ENCODE assay signal across 1 cellular context in the genomic region with DNA sequence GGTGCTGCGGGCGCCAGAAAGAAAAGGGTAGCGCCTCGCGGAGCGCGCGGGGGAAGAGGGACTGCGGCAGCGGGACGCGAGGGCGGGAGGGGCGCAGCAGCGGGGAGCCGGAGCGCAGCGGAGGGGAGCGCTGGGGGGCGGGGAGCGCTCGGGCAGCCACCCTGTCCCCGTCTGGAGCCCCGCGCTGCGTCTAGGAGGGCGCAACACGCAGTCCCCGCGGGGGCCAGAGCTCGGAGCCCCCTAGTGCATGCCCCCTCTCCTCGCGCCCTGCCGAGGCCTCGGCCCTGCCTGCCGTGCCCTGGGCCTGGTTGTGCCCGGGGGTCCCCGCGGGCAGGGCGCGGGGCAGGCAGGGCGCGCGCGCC.
TF ChIP-seq lines count a peak whose summit lies in the region.

No MANE protein-coding gene starts in this region.

TF ChIP-seq in GM23338, 12 proteins besides CTCF, POLR2A, EP300 and RAD21:
- TF ChIP-seq POLR2AphosphoS5 (IDR thresholded peaks at IDR 0.05; ENCODE audit: low read depth) (no peak), EZH2phosphoT487 (IDR thresholded peaks at IDR 0.05; ENCODE audit: unreplicated experiment) (no peak), ZNF331 (CRISPR knock-in tag; IDR thresholded peaks at IDR 0.05; ENCODE audit: low read depth) (no peak), EZH2 (IDR thresholded peaks at IDR 0.05; ENCODE audit: low read depth, unreplicated experiment) (no peak), ZNF462 (CRISPR knock-in tag; IDR thresholded peaks at IDR 0.05) (no peak), CREB1 (CRISPR knock-in tag; IDR thresholded peaks at IDR 0.05; ENCODE audit: low read depth) (no peak), STAT1 (IDR thresholded peaks at IDR 0.05; ENCODE audit: unreplicated experiment) (no peak), ZNF114 (CRISPR knock-in tag; IDR thresholded peaks at IDR 0.05) (no peak)
- TF ChIP-seq, protein P1, sequence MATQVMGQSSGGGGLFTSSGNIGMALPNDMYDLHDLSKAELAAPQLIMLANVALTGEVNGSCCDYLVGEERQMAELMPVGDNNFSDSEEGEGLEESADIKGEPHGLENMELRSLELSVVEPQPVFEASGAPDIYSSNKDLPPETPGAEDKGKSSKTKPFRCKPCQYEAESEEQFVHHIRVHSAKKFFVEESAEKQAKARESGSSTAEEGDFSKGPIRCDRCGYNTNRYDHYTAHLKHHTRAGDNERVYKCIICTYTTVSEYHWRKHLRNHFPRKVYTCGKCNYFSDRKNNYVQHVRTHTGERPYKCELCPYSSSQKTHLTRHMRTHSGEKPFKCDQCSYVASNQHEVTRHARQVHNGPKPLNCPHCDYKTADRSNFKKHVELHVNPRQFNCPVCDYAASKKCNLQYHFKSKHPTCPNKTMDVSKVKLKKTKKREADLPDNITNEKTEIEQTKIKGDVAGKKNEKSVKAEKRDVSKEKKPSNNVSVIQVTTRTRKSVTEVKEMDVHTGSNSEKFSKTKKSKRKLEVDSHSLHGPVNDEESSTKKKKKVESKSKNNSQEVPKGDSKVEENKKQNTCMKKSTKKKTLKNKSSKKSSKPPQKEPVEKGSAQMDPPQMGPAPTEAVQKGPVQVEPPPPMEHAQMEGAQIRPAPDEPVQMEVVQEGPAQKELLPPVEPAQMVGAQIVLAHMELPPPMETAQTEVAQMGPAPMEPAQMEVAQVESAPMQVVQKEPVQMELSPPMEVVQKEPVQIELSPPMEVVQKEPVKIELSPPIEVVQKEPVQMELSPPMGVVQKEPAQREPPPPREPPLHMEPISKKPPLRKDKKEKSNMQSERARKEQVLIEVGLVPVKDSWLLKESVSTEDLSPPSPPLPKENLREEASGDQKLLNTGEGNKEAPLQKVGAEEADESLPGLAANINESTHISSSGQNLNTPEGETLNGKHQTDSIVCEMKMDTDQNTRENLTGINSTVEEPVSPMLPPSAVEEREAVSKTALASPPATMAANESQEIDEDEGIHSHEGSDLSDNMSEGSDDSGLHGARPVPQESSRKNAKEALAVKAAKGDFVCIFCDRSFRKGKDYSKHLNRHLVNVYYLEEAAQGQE (IDR thresholded peaks at IDR 0.05; ENCODE audit: unreplicated experiment): no peak
